ENCODE assay signal across 27 cellular contexts in genomic region chr15:30933293-30933692, GRCh38. TPM values are rescaled to one million over a fixed set of nuclear protein-coding genes. Genes with fewer than 3 reads are reported as not detected.
A peak's percentile ranks its signal among the peaks of the same experiment; 100 is the strongest.
DNase-seq lines count a peak whose midpoint lies in the region; ATAC-seq and TF ChIP-seq lines count a peak whose summit lies in the region.
"Had no signal": no experiment of that assay in that cellular context is flagged by ENCODE, and none has a peak within 500 bp of the region (broad histone marks: within the 10 kb centered on the region; RNA-seq: fewer than 3 reads in every experiment).

No MANE protein-coding gene starts in this region.

- peaks cover 0 to 54% (median 13%) of the 10 kb centered on the region in 3 experiments for H3K36me3 ChIP-seq in naive thymus-derived CD4-positive, alpha-beta T cell (ENCODE audit: control insufficient read depth in 2 of 3, insufficient read depth in 3 of 3, low read length in 3 of 3)
- peaks cover 16% of the 10 kb centered on the region for H3K36me3 ChIP-seq in smooth muscle cell (ENCODE audit: low read depth)

- H3F3A ChIP-seq in smooth muscle cell (ENCODE audit: low read depth) = no peaks in the 10 kb centered on the region

- H3K27ac ChIP-seq in naive thymus-derived CD4-positive, alpha-beta T cell (ENCODE audit: low read depth, low read length) = no peak overlapping the region
- no peak overlapping the region for H3K27ac ChIP-seq in smooth muscle cell (ENCODE audit: low read depth)
- H3K27ac ChIP-seq: cardiac muscle cell, colonic mucosa, KMS-11, left ventricle myocardium inferior, spleen, thyroid gland had no signal

- H3K4me3 ChIP-seq in naive thymus-derived CD4-positive, alpha-beta T cell (ENCODE audit: low read length) = no peak overlapping the region
- H3K4me3 ChIP-seq in smooth muscle cell = no peak overlapping the region
- H3K4me3 ChIP-seq: cardiac muscle cell, colonic mucosa, left ventricle myocardium inferior, spleen, thyroid gland had no signal

- H3K4me2 ChIP-seq in smooth muscle cell = no peak overlapping the region
- H3K4me2 ChIP-seq: KMS-11 had no signal

- DNase-seq in activated naive CD4-positive, alpha-beta T cell treated with anti-CD3 and anti-CD28 coated beads, Interleukin-2, amount 50 U/mL, for 16 hours = no peak
- peak; percentile 26 for DNase-seq in HPDE6-E6E7 (ENCODE audit: extremely low spot score)
- DNase-seq in naive thymus-derived CD4-positive, alpha-beta T cell = no peak
- no peak for DNase-seq in inferior parietal cortex (ENCODE audit: extremely low spot score)
- DNase-seq in smooth muscle cell (lab: John Stamatoyannopoulos, UW; ENCODE audit: unreplicated experiment) = no peak
- DNase-seq: activated CD8-positive, alpha-beta memory T cell treated with anti-CD3 and anti-CD28 coated beads for 24 hours; activated naive CD4-positive, alpha-beta T cell treated with Interleukin-2 at 50 U/mL for 16 hours; activated T-cell treated with anti-CD3 and anti-CD28 coated beads, Interleukin-2, amount 50 U/mL, for 1 hour; aorta; BE2C; colonic mucosa; effector CD8-positive, alpha-beta T cell; left ventricle myocardium inferior; NCI-H1436; NCI-H2081; NCI-H226; NCI-H69; right cardiac atrium; SHP77 treated with DMSO at 0.1 percent for 48 hours; spleen; stimulated activated CD4-positive, alpha-beta T cell treated with anti-CD3 and anti-CD28 coated beads, Interleukin-2, amount 100 ng/mL, for 24 hours; thyroid gland had no signal

- no peaks in the 10 kb centered on the region for H3K9me3 Mint-ChIP-seq in activated naive CD4-positive, alpha-beta T cell treated with anti-CD3 and anti-CD28 coated beads, Interleukin-2, amount 50 U/mL, for 24 hours
- no peaks in the 10 kb centered on the region for H3K9me3 Mint-ChIP-seq in activated T-helper 17 cell treated with anti-CD3 and anti-CD28 coated beads, Interleukin-2, amount 50 U/mL, for 72 hours
- H3K9me3 Mint-ChIP-seq in naive thymus-derived CD4-positive, alpha-beta T cell = no peaks in the 10 kb centered on the region
- H3K9me3 Mint-ChIP-seq: T-helper 2 cell treated with Interferon-gamma antibody and Interleukin-4, amounts not matched to agents 5 μg/mL and 100 μg/mL, for 36 hours had no signal

- no peak overlapping the region for H2AFZ ChIP-seq in smooth muscle cell (ENCODE audit: low read depth)

- H3K9me3 ChIP-seq in naive thymus-derived CD4-positive, alpha-beta T cell (ENCODE audit: control insufficient read depth in 2 of 3, low read length in 3 of 3) = no peaks in the 10 kb centered on the region
- no peaks in the 10 kb centered on the region for H3K9me3 ChIP-seq in smooth muscle cell (replicated peaks; ENCODE audit: low read depth)
- H3K9me3 ChIP-seq: BE2C, colonic mucosa, left ventricle myocardium inferior, spleen, thyroid gland had no signal

- peak; percentile 49 for ATAC-seq in activated T-helper 17 cell treated with anti-CD3 and anti-CD28 coated beads, Interleukin-2, amount 50 U/mL, for 72 hours (replicated peaks)
- no peak for ATAC-seq in naive thymus-derived CD4-positive, alpha-beta T cell
- ATAC-seq: right cardiac atrium had no signal

- CTCF ChIA-PET in naive thymus-derived CD4-positive, alpha-beta T cell (lab: Charles Lee) = no interaction called here

- H3K4me1 ChIP-seq in naive thymus-derived CD4-positive, alpha-beta T cell (ENCODE audit: control insufficient read depth in 2 of 2, insufficient read depth in 2 of 2, low read length in 2 of 2) = no peaks in the 10 kb centered on the region
- no peaks in the 10 kb centered on the region for H3K4me1 ChIP-seq in smooth muscle cell (ENCODE audit: low read depth)
- H3K4me1 ChIP-seq: BE2C, colonic mucosa, left ventricle myocardium inferior, spleen, thyroid gland had no signal

- peaks cover 16% of the 10 kb centered on the region for H3K4me1 Mint-ChIP-seq in activated naive CD4-positive, alpha-beta T cell treated with anti-CD3 and anti-CD28 coated beads, Interleukin-2, amount 50 U/mL, for 24 hours
- H3K4me1 Mint-ChIP-seq in activated T-helper 17 cell treated with anti-CD3 and anti-CD28 coated beads, Interleukin-2, amount 50 U/mL, for 72 hours = peaks cover 10% of the 10 kb centered on the region
- peaks cover 0 to 17% (median 7%) of the 10 kb centered on the region in 7 donors for H3K4me1 Mint-ChIP-seq in naive thymus-derived CD4-positive, alpha-beta T cell

- TF ChIP-seq CTCF in smooth muscle cell (IDR thresholded peaks at IDR 0.05; ENCODE audit: borderline replicate concordance, insufficient read depth, poor library complexity, severe bottlenecking) = no peak

- no peaks in the 10 kb centered on the region for H3K27me3 ChIP-seq in naive thymus-derived CD4-positive, alpha-beta T cell (ENCODE audit: control insufficient read depth in 2 of 2, insufficient read depth in 2 of 2, low read length in 2 of 2)
- no peaks in the 10 kb centered on the region for H3K27me3 ChIP-seq in smooth muscle cell (ENCODE audit: low read depth)
- H3K27me3 ChIP-seq: BE2C, cardiac muscle cell, colonic mucosa, spleen, thyroid gland had no signal

- no peak overlapping the region for H3K4me3 Mint-ChIP-seq in activated naive CD4-positive, alpha-beta T cell treated with anti-CD3 and anti-CD28 coated beads, Interleukin-2, amount 50 U/mL, for 24 hours
- no peak overlapping the region for H3K4me3 Mint-ChIP-seq in activated T-helper 17 cell treated with anti-CD3 and anti-CD28 coated beads, Interleukin-2, amount 50 U/mL, for 72 hours
- no peak overlapping the region for H3K4me3 Mint-ChIP-seq in naive thymus-derived CD4-positive, alpha-beta T cell
- H3K4me3 Mint-ChIP-seq: T-helper 2 cell treated with Interferon-gamma antibody and Interleukin-4, amounts not matched to agents 5 μg/mL and 100 μg/mL, for 36 hours had no signal

- H3K9ac ChIP-seq in smooth muscle cell (ENCODE audit: low read depth) = no peak overlapping the region
- H3K9ac ChIP-seq: KMS-11 had no signal

- intact Hi-C loops in naive thymus-derived CD4-positive, alpha-beta T cell (cut with micrococcal nuclease) = no loop called here

- no peaks in the 10 kb centered on the region for H3K27me3 Mint-ChIP-seq in activated naive CD4-positive, alpha-beta T cell treated with anti-CD3 and anti-CD28 coated beads, Interleukin-2, amount 50 U/mL, for 24 hours
- H3K27me3 Mint-ChIP-seq in activated T-helper 17 cell treated with anti-CD3 and anti-CD28 coated beads, Interleukin-2, amount 50 U/mL, for 72 hours = no peaks in the 10 kb centered on the region
- H3K27me3 Mint-ChIP-seq in naive thymus-derived CD4-positive, alpha-beta T cell = no peaks in the 10 kb centered on the region

- no peaks in the 10 kb centered on the region for H3K79me2 ChIP-seq in smooth muscle cell (ENCODE audit: low read depth)

- peaks cover 20% of the 10 kb centered on the region for H3K36me3 Mint-ChIP-seq in activated naive CD4-positive, alpha-beta T cell treated with anti-CD3 and anti-CD28 coated beads, Interleukin-2, amount 50 U/mL, for 24 hours
- H3K36me3 Mint-ChIP-seq in activated T-helper 17 cell treated with anti-CD3 and anti-CD28 coated beads, Interleukin-2, amount 50 U/mL, for 72 hours (ENCODE audit: low read depth) = peaks cover 92% of the 10 kb centered on the region
- peaks cover 18 to 68% (median 39%) of the 10 kb centered on the region in 5 donors for H3K36me3 Mint-ChIP-seq in naive thymus-derived CD4-positive, alpha-beta T cell

- H3K27ac Mint-ChIP-seq in activated naive CD4-positive, alpha-beta T cell treated with anti-CD3 and anti-CD28 coated beads, Interleukin-2, amount 50 U/mL, for 24 hours = peak overlapping the region; percentile 13
- peak overlapping the region; percentile 56 for H3K27ac Mint-ChIP-seq in activated T-helper 17 cell treated with anti-CD3 and anti-CD28 coated beads, Interleukin-2, amount 50 U/mL, for 72 hours
- H3K27ac Mint-ChIP-seq in naive thymus-derived CD4-positive, alpha-beta T cell = peak overlapping the region in 5 of 9 donors; percentile 16 to 62 (median 49)
- H3K27ac Mint-ChIP-seq: T-helper 2 cell treated with Interferon-gamma antibody and Interleukin-4, amounts not matched to agents 5 μg/mL and 100 μg/mL, for 36 hours had no signal

- no peaks in the 10 kb centered on the region for H4K20me1 ChIP-seq in smooth muscle cell (ENCODE audit: low read depth)

- POLR2A ChIA-PET in naive thymus-derived CD4-positive, alpha-beta T cell (lab: Charles Lee) = no interaction called here

RNA-seq across cellular contexts. Expression of gene FAN1, which starts 29.6 kb away (rescaled TPM):
- 10 to 100 TPM; 15.9 to 17.8 TPM for total RNA-seq in activated T-helper 17 cell treated with anti-CD3 and anti-CD28 coated beads, Interleukin-2, amount 50 U/mL, for 72 hours
- total RNA-seq in naive thymus-derived CD4-positive, alpha-beta T cell = 10 to 100 TPM; 24.0 to 29.5 (median 28.2) TPM
- 10 to 100 TPM in 1 of 2 donors, 1 to 10 TPM in 1; 9.6 to 10.5 TPM for polyA plus RNA-seq in naive thymus-derived CD4-positive, alpha-beta T cell
- 12.1 and 20.2 TPM in 2 replicates for total RNA-seq in smooth muscle cell
- 7.2 and 7.7 TPM in 2 replicates for polyA plus RNA-seq in smooth muscle cell

RNA-seq across cellular contexts. Expression of gene MTMR10, which starts 58.1 kb away (rescaled TPM):
- 10 to 100 TPM in 1 of 2 donors, 1 to 10 TPM in 1; 9.9 to 10.6 TPM for total RNA-seq in activated T-helper 17 cell treated with anti-CD3 and anti-CD28 coated beads, Interleukin-2, amount 50 U/mL, for 72 hours
- total RNA-seq in naive thymus-derived CD4-positive, alpha-beta T cell = 10 to 100 TPM; 21.2 to 50.8 (median 34.0) TPM
- polyA plus RNA-seq in naive thymus-derived CD4-positive, alpha-beta T cell = 1 to 10 TPM; 4.0 to 9.4 TPM
- 24.9 and 31.7 TPM in 2 replicates for total RNA-seq in smooth muscle cell
- 9.4 and 11.6 TPM in 2 replicates for polyA plus RNA-seq in smooth muscle cell
